In genomic region chr17:48307814-48308411, GRCh38 we compare ENCODE assay signal across 8 cellular contexts.
DNase-seq lines count a peak whose midpoint lies in the region; ATAC-seq and TF ChIP-seq lines count a peak whose summit lies in the region.

No MANE protein-coding gene starts in this region.

- no peaks in the 10 kb centered on the region for H3K27me3 Mint-ChIP-seq in activated CD8-positive, alpha-beta T cell treated with anti-CD3 and anti-CD28 coated beads, Interleukin-2, amount 10 ng/mL, durations not matched to agents 7 days and 5 days (ENCODE audit: low read depth)

- H3K9ac ChIP-seq in GM23248: no peak overlapping the region
- no peak overlapping the region for H3K9ac ChIP-seq in neural cell (ENCODE audit: low read length)

- TF ChIP-seq EP300 in esophagus muscularis mucosa (IDR thresholded peaks at IDR 0.05): no peak
- no peak for TF ChIP-seq EP300 in neural cell (conservative IDR thresholded peaks at IDR 0.05; ENCODE audit: poor library complexity, severe bottlenecking)
- TF ChIP-seq EP300 in upper lobe of left lung (IDR thresholded peaks at IDR 0.05): no peak

- TF ChIP-seq RAD21 in neural cell (conservative IDR thresholded peaks at IDR 0.05): peak; percentile 65

- H3K4me1 ChIP-seq in GM23248 (ENCODE audit: insufficient read depth) (no peaks in the 10 kb centered on the region), esophagus muscularis mucosa (no peaks in the 10 kb centered on the region), upper lobe of left lung (no peaks in the 10 kb centered on the region)

- H3K4me3 Mint-ChIP-seq in activated CD8-positive, alpha-beta T cell treated with anti-CD3 and anti-CD28 coated beads, Interleukin-2, amount 10 ng/mL, durations not matched to agents 7 days and 5 days: no peak overlapping the region

- H3K79me2 ChIP-seq in GM23248 (ENCODE audit: insufficient read depth) (no peaks in the 10 kb centered on the region), neural cell (replicated peaks; ENCODE audit: insufficient read depth, low read length) (no peaks in the 10 kb centered on the region)

- H3K4me1 Mint-ChIP-seq in activated CD8-positive, alpha-beta T cell treated with anti-CD3 and anti-CD28 coated beads, Interleukin-2, amount 10 ng/mL, durations not matched to agents 7 days and 5 days (ENCODE audit: low read depth): peaks cover 2% of the 10 kb centered on the region

- no peak overlapping the region for H3K4me2 ChIP-seq in GM23248 (ENCODE audit: unreplicated experiment)
- H3K4me2 ChIP-seq in neural cell (ENCODE audit: low read length): no peak overlapping the region

- 2 to 5% methylated on average over 4 of the region's 4 CpGs for WGBS in GM23248 (ENCODE audit: low coverage in 1 of 2, low lambda C conversion rate in 2 of 2, missing lambda C conversion rate in 2 of 2), 2 experiments
- 22% methylated on average over 4 of the region's 4 CpGs for WGBS in esophagus muscularis mucosa
- WGBS in upper lobe of left lung, 2 donors: 23 to 25% methylated on average over 4 of the region's 4 CpGs

- no peaks in the 10 kb centered on the region for H4K20me1 ChIP-seq in GM23248 (ENCODE audit: insufficient read depth)
- no peaks in the 10 kb centered on the region for H4K20me1 ChIP-seq in neural cell (ENCODE audit: insufficient read depth)

- peak; percentile 74 for ATAC-seq in activated CD8-positive, alpha-beta T cell treated with anti-CD3 and anti-CD28 coated beads, Interleukin-2, amount 10 ng/mL, durations not matched to agents 7 days and 5 days
- ATAC-seq in upper lobe of left lung (ENCODE audit: low FRiP score in 2 of 2) (peak in 1 of 2 donors; percentile 81), GM19395 (IDR thresholded peaks at IDR 0.05; ENCODE audit: unreplicated experiment) (no peak)

- H3K27ac Mint-ChIP-seq in activated CD8-positive, alpha-beta T cell treated with anti-CD3 and anti-CD28 coated beads, Interleukin-2, amount 10 ng/mL, durations not matched to agents 7 days and 5 days: no peak overlapping the region

- intact Hi-C loops in esophagus muscularis mucosa (cut with DNase I): no loop called here

- H3K36me3 Mint-ChIP-seq in activated CD8-positive, alpha-beta T cell treated with anti-CD3 and anti-CD28 coated beads, Interleukin-2, amount 10 ng/mL, durations not matched to agents 7 days and 5 days (ENCODE audit: low read depth): peaks cover 10% of the 10 kb centered on the region

- TF ChIP-seq CTCF in AG09319 (IDR thresholded peaks at IDR 0.05; ENCODE audit: low read depth, low read length): peak; percentile 88
- peak; percentile 60 to 78 (median 65) for TF ChIP-seq CTCF in esophagus muscularis mucosa (IDR thresholded peaks at IDR 0.05)
- TF ChIP-seq CTCF in neural cell (IDR thresholded peaks at IDR 0.05; ENCODE audit: poor library complexity, severe bottlenecking): peak; percentile 73
- peak; percentile 38 to 86 (median 59) for TF ChIP-seq CTCF in upper lobe of left lung (IDR thresholded peaks at IDR 0.05)

- H3K9me2 ChIP-seq in GM23248 (ENCODE audit: insufficient read depth) (no peaks in the 10 kb centered on the region), neural cell (ENCODE audit: insufficient read depth, low read length) (no peaks in the 10 kb centered on the region)

- H3K27ac ChIP-seq in GM23248 (no peak overlapping the region), esophagus muscularis mucosa (replicated peaks in 1 of 4) (no peak overlapping the region), neural cell (ENCODE audit: low read length) (no peak overlapping the region), upper lobe of left lung (no peak overlapping the region)

- H3K27me3 ChIP-seq in GM23248 (replicated peaks; ENCODE audit: insufficient read depth): peaks cover 94% of the 10 kb centered on the region
- peaks cover 0 to 84% (median 36%) of the 10 kb centered on the region in 4 donors for H3K27me3 ChIP-seq in esophagus muscularis mucosa
- H3K27me3 ChIP-seq in neural cell (ENCODE audit: insufficient read depth, low read depth, low read length): peaks cover 62% of the 10 kb centered on the region
- peaks cover 0 to 9% (median 3%) of the 10 kb centered on the region in 4 donors for H3K27me3 ChIP-seq in upper lobe of left lung

- POLR2A ChIA-PET in activated CD8-positive, alpha-beta T cell treated with anti-CD3 and anti-CD28 coated beads, Interleukin-2, amount 10 ng/mL, durations not matched to agents 7 days and 5 days (lab: Charles Lee): interaction anchor here (0.7 to 0.8 kb wide), 2 partner anchors 13 to 573 kb away, joined by 3 to 7 read pairs; no protein-coding TSS in a partner anchor

- CTCF ChIA-PET in activated CD8-positive, alpha-beta T cell treated with anti-CD3 and anti-CD28 coated beads, Interleukin-2, amount 10 ng/mL, durations not matched to agents 7 days and 5 days (lab: Charles Lee): interaction anchor here (0.6 to 3.2 kb wide), 32 partner anchors 8 to 315 kb away, joined by 3 to 32 read pairs (median 4); partner anchors contain the start of gene HOXB5

- peak; percentile 0 for DNase-seq in AG09319 (ENCODE audit: extremely low read depth, low read depth)
- DNase-seq in GM23248: peak; percentile 79
- peak; percentile 96 for DNase-seq in NCI-H510A treated with DMSO at 0.1 percent for 48 hours (lab: John Stamatoyannopoulos, UW)
- DNase-seq in activated CD8-positive, alpha-beta T cell treated with anti-CD3 and anti-CD28 coated beads, Interleukin-2, amount 10 ng/mL, durations not matched to agents 7 days and 5 days: peak; percentile 63
- DNase-seq in esophagus muscularis mucosa (ENCODE audit: extremely low spot score): no peak
- peak in 1 of 2 donors; percentile 42 for DNase-seq in upper lobe of left lung

- H3K9me3 Mint-ChIP-seq in activated CD8-positive, alpha-beta T cell treated with anti-CD3 and anti-CD28 coated beads, Interleukin-2, amount 10 ng/mL, durations not matched to agents 7 days and 5 days (ENCODE audit: insufficient read depth): no peaks in the 10 kb centered on the region

- no peak overlapping the region for H3K4me3 ChIP-seq in GM23248
- H3K4me3 ChIP-seq in esophagus muscularis mucosa: no peak overlapping the region
- no peak overlapping the region for H3K4me3 ChIP-seq in neural cell (ENCODE audit: low read length)
- H3K4me3 ChIP-seq in upper lobe of left lung: no peak overlapping the region

- in situ Hi-C loops in GM23248 (cut with MboI): no loop called here

- TF ChIP-seq POLR2A in esophagus muscularis mucosa (IDR thresholded peaks at IDR 0.05; ENCODE audit: low read depth) (no peak), upper lobe of left lung (IDR thresholded peaks at IDR 0.05) (no peak)

- H2AFZ ChIP-seq in GM23248 (no peak overlapping the region), neural cell (ENCODE audit: low read depth, low read length) (no peak overlapping the region)

- H3K9me3 ChIP-seq in GM23248 (ENCODE audit: low read depth): no peaks in the 10 kb centered on the region
- no peaks in the 10 kb centered on the region for H3K9me3 ChIP-seq in esophagus muscularis mucosa
- no peaks in the 10 kb centered on the region for H3K9me3 ChIP-seq in neural cell (ENCODE audit: low read length)
- no peaks in the 10 kb centered on the region for H3K9me3 ChIP-seq in upper lobe of left lung

- H3F3A ChIP-seq in GM23248 (ENCODE audit: insufficient read depth): no peaks in the 10 kb centered on the region
- H3F3A ChIP-seq in neural cell (ENCODE audit: insufficient read depth, low read length, poor library complexity, severe bottlenecking): no peaks in the 10 kb centered on the region

- H3K36me3 ChIP-seq in GM23248 (ENCODE audit: low read depth): no peaks in the 10 kb centered on the region
- H3K36me3 ChIP-seq in esophagus muscularis mucosa: no peaks in the 10 kb centered on the region
- no peaks in the 10 kb centered on the region for H3K36me3 ChIP-seq in neural cell (ENCODE audit: insufficient read depth, low read length)
- H3K36me3 ChIP-seq in upper lobe of left lung: no peaks in the 10 kb centered on the region

TF ChIP-seq in neural cell, 6 proteins besides CTCF, POLR2A, EP300 and RAD21:
- TF ChIP-seq SMC3 (conservative IDR thresholded peaks at IDR 0.05; ENCODE audit: poor library complexity) (peak; percentile 74), EZH2 (IDR thresholded peaks at IDR 0.05; ENCODE audit: borderline replicate concordance, insufficient read depth, low read length, poor library complexity, severe bottlenecking) (no peak), POLR2AphosphoS5 (IDR thresholded peaks at IDR 0.05) (no peak)
